8 cellular contexts compared by ENCODE assay signal in the genomic region with DNA sequence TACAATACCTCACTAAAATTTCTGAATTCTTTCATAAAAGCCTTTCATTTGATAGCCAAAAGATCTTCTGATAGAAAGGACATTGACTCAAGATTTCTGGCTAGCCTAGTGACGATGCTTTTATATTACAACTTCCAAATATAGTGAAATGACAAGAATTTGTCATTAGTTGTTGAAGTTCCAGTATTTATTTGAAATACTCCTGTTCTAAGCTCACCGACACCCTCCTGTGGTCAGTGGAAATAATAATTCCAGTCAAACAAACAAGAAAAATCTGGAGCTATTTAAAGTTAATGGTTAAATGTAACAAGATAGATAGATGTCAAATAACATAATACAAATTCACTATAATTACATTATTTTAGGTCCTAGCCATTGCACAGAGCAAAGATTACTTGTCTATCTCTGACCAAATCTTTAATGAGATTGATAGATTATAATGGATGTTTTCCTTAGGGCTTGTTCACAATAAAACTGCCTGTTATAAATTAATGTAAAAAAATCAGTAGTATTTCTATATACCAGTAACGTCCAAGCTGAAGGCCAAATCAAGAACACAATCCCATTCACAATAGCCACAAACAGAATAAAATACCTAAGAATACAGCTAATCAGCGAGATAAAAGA.
DNase-seq lines count a peak whose midpoint lies in the region; ATAC-seq and TF ChIP-seq lines count a peak whose summit lies in the region.

No MANE protein-coding gene starts in this region.

- intact Hi-C loops in CD8-positive, alpha-beta T cell (cut with DNase I, micrococcal nuclease), result loop anchor here (1.0 to 5.0 kb wide), 5 partner anchors 225 to 576 kb away; no protein-coding TSS in a partner anchor

- H3K27ac ChIP-seq in CD8-positive, alpha-beta T cell (ENCODE audit: low read depth, low read length), result no peak overlapping the region
- no peak overlapping the region for H3K27ac ChIP-seq in RWPE2 (ENCODE audit: poor library complexity, severe bottlenecking)

- no peak overlapping the region for H3K27ac Mint-ChIP-seq in CD8-positive, alpha-beta T cell

- POLR2A ChIA-PET in CD8-positive, alpha-beta T cell (lab: Charles Lee), result interaction anchor here (0.5 to 1.1 kb wide), 4 partner anchors 194 to 622 kb away, joined by 3 to 7 read pairs (median 4); partner anchors contain the start of gene AKAP11

- H3K36me3 Mint-ChIP-seq in CD8-positive, alpha-beta T cell, result no peaks in the 10 kb centered on the region

- no peak overlapping the region for H3K4me3 ChIP-seq in CD8-positive, alpha-beta T cell (ENCODE audit: low read depth, low read length)
- H3K4me3 ChIP-seq in RWPE2 (ENCODE audit: severe bottlenecking), result no peak overlapping the region

- H3K4me1 Mint-ChIP-seq in CD8-positive, alpha-beta T cell (ENCODE audit: low read depth), result peaks cover 11% of the 10 kb centered on the region

- H3K4me3 Mint-ChIP-seq in CD8-positive, alpha-beta T cell, result no peak overlapping the region

- CTCF ChIA-PET in CD8-positive, alpha-beta T cell (lab: Charles Lee), result interaction anchor here (0.6 to 2.7 kb wide), 25 partner anchors 8 to 579 kb away, joined by 3 to 38 read pairs (median 4); partner anchors contain the start of gene RGCC

- peak; percentile 64 for TF ChIP-seq CTCF in CD8-positive, alpha-beta T cell (IDR thresholded peaks at IDR 0.05)
- TF ChIP-seq CTCF in GM20000 (IDR thresholded peaks at IDR 0.05; ENCODE audit: extremely low read depth, missing control alignments) (peak; percentile 17), RWPE2 (IDR thresholded peaks at IDR 0.05; ENCODE audit: poor library complexity, severe bottlenecking) (peak; percentile 88)

- H3K4me1 ChIP-seq in CD8-positive, alpha-beta T cell (ENCODE audit: insufficient read depth, low read length), result no peaks in the 10 kb centered on the region
- peaks cover 12% of the 10 kb centered on the region for H3K4me1 ChIP-seq in RWPE2 (ENCODE audit: insufficient read depth, poor library complexity, severe bottlenecking)

- no peaks in the 10 kb centered on the region for H3K9me3 ChIP-seq in CD8-positive, alpha-beta T cell (ENCODE audit: low read length)
- no peaks in the 10 kb centered on the region for H3K9me3 ChIP-seq in RWPE2 (ENCODE audit: severe bottlenecking)

- ATAC-seq in CD8-positive, alpha-beta T cell, result peak; percentile 56
- no peak for ATAC-seq in RWPE2 (ENCODE audit: low read depth)

- DNase-seq in CD8-positive, alpha-beta T cell, result peak in 5 of 7 experiments; percentile 24 to 47 (median 42)
- peak; percentile 30 for DNase-seq in GM20000 (ENCODE audit: low spot score)
- no peak for DNase-seq in RWPE2 (ENCODE audit: low spot score)
- DNase-seq in dermis microvascular lymphatic vessel endothelial cell (ENCODE audit: low read depth in 2 of 2), result peak; percentile 69 to 77
- peak; percentile 58 for DNase-seq in midbrain (lab: John Stamatoyannopoulos, UW)
- no peak for DNase-seq in cortex of kidney (lab: John Stamatoyannopoulos, UW)
- no peak for DNase-seq in HPDE6-E6E7 (ENCODE audit: extremely low spot score)
- DNase-seq in NK-92 treated with Interleukin-12 subunit alpha and Interleukin-12 subunit beta, amount 100 ng/mL, for 24 hours (lab: John Stamatoyannopoulos, UW), result no peak

- H3K9me3 Mint-ChIP-seq in CD8-positive, alpha-beta T cell, result no peaks in the 10 kb centered on the region

- no peaks in the 10 kb centered on the region for H3K27me3 ChIP-seq in CD8-positive, alpha-beta T cell (ENCODE audit: insufficient read depth, low read length)
- no peaks in the 10 kb centered on the region for H3K27me3 ChIP-seq in RWPE2 (ENCODE audit: insufficient read depth, poor library complexity, severe bottlenecking)

- no peaks in the 10 kb centered on the region for H3K27me3 Mint-ChIP-seq in CD8-positive, alpha-beta T cell (ENCODE audit: low read depth)

- H3K36me3 ChIP-seq in CD8-positive, alpha-beta T cell (ENCODE audit: insufficient read depth, low read length), result no peaks in the 10 kb centered on the region
- H3K36me3 ChIP-seq in RWPE2 (ENCODE audit: low read depth), result no peaks in the 10 kb centered on the region

Comparison
In these comparisons a context has a peak if more than half of its experiments do, and no peak if none do; other contexts are left out.
1. DNase-seq: peak in CD8-positive, alpha-beta T cell (5 of 7), GM20000 (single experiment), dermis microvascular lymphatic vessel endothelial cell (2 of 2) and midbrain (single experiment); none in RWPE2 (single experiment), cortex of kidney (single experiment), HPDE6-E6E7 (single experiment) and NK-92 treated with Interleukin-12 subunit alpha and Interleukin-12 subunit beta, amount 100 ng/mL, for 24 hours (single experiment).
2. CTCF ChIP-seq: peak in every context shown above with its lines; median percentile 88 in RWPE2; 64 in CD8-positive, alpha-beta T cell; 17 in GM20000.